11 cellular contexts compared by ENCODE assay signal in genomic region chr22:44701187-44701586, GRCh38. TPM values are rescaled to one million over a fixed set of nuclear protein-coding genes. Genes with fewer than 3 reads are reported as not detected.
DNase-seq lines count a peak whose midpoint lies in the region; ATAC-seq, FAIRE-seq and TF ChIP-seq lines count a peak whose summit lies in the region.
"Had no signal": no experiment of that assay in that cellular context is flagged by ENCODE, and none has a peak within 500 bp of the region (broad histone marks: within the 10 kb centered on the region; RNA-seq: fewer than 3 reads in every experiment).

No MANE protein-coding gene starts in this region.

- no peaks in the 10 kb centered on the region for H3K36me3 ChIP-seq in mucosa of stomach (ENCODE audit: control insufficient read depth, insufficient read depth, low read length)
- H3K36me3 ChIP-seq: colonic mucosa had no signal

- no peak overlapping the region for H3K4me3 Mint-ChIP-seq in activated CD8-positive, alpha-beta memory T cell treated with anti-CD3 and anti-CD28 coated beads, Interleukin-2, amount 10 ng/mL, durations not matched to agents 7 days and 5 days
- H3K4me3 Mint-ChIP-seq in activated CD8-positive, alpha-beta T cell treated with anti-CD3 and anti-CD28 coated beads, Interleukin-2, amount 10 ng/mL, durations not matched to agents 7 days and 5 days = no peak overlapping the region
- peak overlapping the region; percentile 72 for H3K4me3 Mint-ChIP-seq in type B pancreatic cell

- CTCF ChIA-PET in activated CD8-positive, alpha-beta memory T cell treated with anti-CD3 and anti-CD28 coated beads, Interleukin-2, amount 10 ng/mL, durations not matched to agents 7 days and 5 days (lab: Charles Lee) = interaction anchor here (5.6 kb wide), 1 partner anchor 33 kb away, joined by 91 read pairs; no protein-coding TSS in a partner anchor
- CTCF ChIA-PET in activated CD8-positive, alpha-beta T cell treated with anti-CD3 and anti-CD28 coated beads, Interleukin-2, amount 10 ng/mL, durations not matched to agents 7 days and 5 days (lab: Charles Lee) = interaction anchor here (1.4 to 6.6 kb wide), 2 partner anchors 16 to 34 kb away, joined by 5 to 48 read pairs; no protein-coding TSS in a partner anchor

- peaks cover 26% of the 10 kb centered on the region for H3K4me1 Mint-ChIP-seq in activated CD8-positive, alpha-beta memory T cell treated with anti-CD3 and anti-CD28 coated beads, Interleukin-2, amount 10 ng/mL, durations not matched to agents 7 days and 5 days
- peaks cover 32% of the 10 kb centered on the region for H3K4me1 Mint-ChIP-seq in activated CD8-positive, alpha-beta T cell treated with anti-CD3 and anti-CD28 coated beads, Interleukin-2, amount 10 ng/mL, durations not matched to agents 7 days and 5 days (ENCODE audit: low read depth)
- peaks cover 16% of the 10 kb centered on the region for H3K4me1 Mint-ChIP-seq in type B pancreatic cell (ENCODE audit: unreplicated experiment)

- H3K4me1 ChIP-seq in mucosa of stomach (ENCODE audit: control insufficient read depth, insufficient read depth, low read length) = peaks cover 29% of the 10 kb centered on the region

- H3K9me3 Mint-ChIP-seq in activated CD8-positive, alpha-beta memory T cell treated with anti-CD3 and anti-CD28 coated beads, Interleukin-2, amount 10 ng/mL, durations not matched to agents 7 days and 5 days (ENCODE audit: low read depth) = no peaks in the 10 kb centered on the region
- H3K9me3 Mint-ChIP-seq in activated CD8-positive, alpha-beta T cell treated with anti-CD3 and anti-CD28 coated beads, Interleukin-2, amount 10 ng/mL, durations not matched to agents 7 days and 5 days (ENCODE audit: insufficient read depth) = no peaks in the 10 kb centered on the region
- no peaks in the 10 kb centered on the region for H3K9me3 Mint-ChIP-seq in type B pancreatic cell
- H3K9me3 Mint-ChIP-seq: activated naive CD4-positive, alpha-beta T cell treated with anti-CD3 and anti-CD28 coated beads for 36 hours had no signal

- DNase-seq in activated CD8-positive, alpha-beta memory T cell treated with anti-CD3 and anti-CD28 coated beads, Interleukin-2, amount 10 ng/mL, durations not matched to agents 7 days and 5 days = no peak
- DNase-seq in activated CD8-positive, alpha-beta memory T cell treated with anti-CD3 and anti-CD28 coated beads for 24 hours = no peak
- no peak for DNase-seq in activated CD8-positive, alpha-beta T cell treated with anti-CD3 and anti-CD28 coated beads, Interleukin-2, amount 10 ng/mL, durations not matched to agents 7 days and 5 days
- DNase-seq in type B pancreatic cell (ENCODE audit: extremely low spot score, unreplicated experiment) (no peak), H54 (ENCODE audit: insufficient read length, low spot score) (no peak), left colon (no peak)
- DNase-seq: ACHN, colonic mucosa had no signal

- FAIRE-seq in H54 (lab: Jason Lieb, UNC) = no peak

- H3K36me3 Mint-ChIP-seq in activated CD8-positive, alpha-beta memory T cell treated with anti-CD3 and anti-CD28 coated beads, Interleukin-2, amount 10 ng/mL, durations not matched to agents 7 days and 5 days = peaks cover 3% of the 10 kb centered on the region
- peaks cover 10% of the 10 kb centered on the region for H3K36me3 Mint-ChIP-seq in activated CD8-positive, alpha-beta T cell treated with anti-CD3 and anti-CD28 coated beads, Interleukin-2, amount 10 ng/mL, durations not matched to agents 7 days and 5 days (ENCODE audit: low read depth)
- H3K36me3 Mint-ChIP-seq in type B pancreatic cell = no peaks in the 10 kb centered on the region

- no peaks in the 10 kb centered on the region for H3K27me3 Mint-ChIP-seq in activated CD8-positive, alpha-beta memory T cell treated with anti-CD3 and anti-CD28 coated beads, Interleukin-2, amount 10 ng/mL, durations not matched to agents 7 days and 5 days
- no peaks in the 10 kb centered on the region for H3K27me3 Mint-ChIP-seq in activated CD8-positive, alpha-beta T cell treated with anti-CD3 and anti-CD28 coated beads, Interleukin-2, amount 10 ng/mL, durations not matched to agents 7 days and 5 days (ENCODE audit: low read depth)
- peaks cover 7% of the 10 kb centered on the region for H3K27me3 Mint-ChIP-seq in type B pancreatic cell

- H3K4me3 ChIP-seq in mucosa of stomach (ENCODE audit: low read length) = no peak overlapping the region
- H3K4me3 ChIP-seq: colonic mucosa had no signal

- TF ChIP-seq CTCF in type B pancreatic cell (conservative IDR thresholded peaks at IDR 0.05) = no peak

- no peak for TF ChIP-seq POLR2A in H54 (IDR thresholded peaks at IDR 0.05; ENCODE audit: low read depth, low read length)

- H3K9ac ChIP-seq in mucosa of stomach (ENCODE audit: low read length) = peak overlapping the region; percentile 31

- POLR2A ChIA-PET in activated CD8-positive, alpha-beta T cell treated with anti-CD3 and anti-CD28 coated beads, Interleukin-2, amount 10 ng/mL, durations not matched to agents 7 days and 5 days (lab: Charles Lee) = no interaction called here

- no peak for ATAC-seq in activated CD8-positive, alpha-beta memory T cell treated with anti-CD3 and anti-CD28 coated beads, Interleukin-2, amount 10 ng/mL, durations not matched to agents 7 days and 5 days
- ATAC-seq in activated CD8-positive, alpha-beta T cell treated with anti-CD3 and anti-CD28 coated beads, Interleukin-2, amount 10 ng/mL, durations not matched to agents 7 days and 5 days = no peak
- ATAC-seq in GM18519 (IDR thresholded peaks at IDR 0.05; ENCODE audit: low FRiP score, unreplicated experiment) = no peak
- no peak for ATAC-seq in left colon

- intact Hi-C loops in left colon (cut with DNase I, micrococcal nuclease) = no loop called here

- H3K27me3 ChIP-seq in mucosa of stomach (ENCODE audit: control insufficient read depth, insufficient read depth, low read length) = peaks cover 4% of the 10 kb centered on the region
- H3K27me3 ChIP-seq: colonic mucosa had no signal

- H3K9me3 ChIP-seq in mucosa of stomach (ENCODE audit: control insufficient read depth, low read length) = no peaks in the 10 kb centered on the region
- H3K9me3 ChIP-seq: colonic mucosa had no signal

- H3K27ac Mint-ChIP-seq in activated CD8-positive, alpha-beta memory T cell treated with anti-CD3 and anti-CD28 coated beads, Interleukin-2, amount 10 ng/mL, durations not matched to agents 7 days and 5 days = peak overlapping the region; percentile 76
- peak overlapping the region; percentile 83 for H3K27ac Mint-ChIP-seq in activated CD8-positive, alpha-beta T cell treated with anti-CD3 and anti-CD28 coated beads, Interleukin-2, amount 10 ng/mL, durations not matched to agents 7 days and 5 days
- H3K27ac Mint-ChIP-seq in type B pancreatic cell = no peak overlapping the region

RNA-seq across cellular contexts. Expression of gene PRR5, which starts 0.8 kb away (rescaled TPM):
- total RNA-seq in activated CD8-positive, alpha-beta memory T cell treated with anti-CD3 and anti-CD28 coated beads, Interleukin-2, amount 10 ng/mL, durations not matched to agents 7 days and 5 days = 10 to 100 TPM; 20.0 to 35.7 TPM
- total RNA-seq in activated CD8-positive, alpha-beta T cell treated with anti-CD3 and anti-CD28 coated beads, Interleukin-2, amount 10 ng/mL, durations not matched to agents 7 days and 5 days = 10 to 100 TPM; 29.4 to 31.5 TPM
- total RNA-seq in type B pancreatic cell (ENCODE audit: low replicate concordance) = 21.2 and 30.8 TPM in 2 replicates
- 10 to 100 TPM; 27.8 to 32.5 TPM for total RNA-seq in left colon

RNA-seq across cellular contexts. Expression of gene ARHGAP8, which starts 51.2 kb away (rescaled TPM):
- total RNA-seq in activated CD8-positive, alpha-beta memory T cell treated with anti-CD3 and anti-CD28 coated beads, Interleukin-2, amount 10 ng/mL, durations not matched to agents 7 days and 5 days = 1 to 10 TPM; 1.1 TPM
- 1 to 10 TPM in 1 of 2 experiments, under 1 TPM in 1; 0.39 to 1.2 TPM for total RNA-seq in activated CD8-positive, alpha-beta T cell treated with anti-CD3 and anti-CD28 coated beads, Interleukin-2, amount 10 ng/mL, durations not matched to agents 7 days and 5 days
- total RNA-seq in type B pancreatic cell (ENCODE audit: low replicate concordance) = 18.0 and 40.3 TPM in 2 replicates
- total RNA-seq in left colon = 10 to 100 TPM; 35.3 to 57.3 TPM
